Comparison of ENCODE assay signal across 1 cellular context in genomic region chr7:151017953-151018420, GRCh38.
TF ChIP-seq lines count a peak whose summit lies in the region.

No MANE protein-coding gene starts in this region.

TF ChIP-seq in K562, 482 proteins besides CTCF, POLR2A, EP300 and RAD21 (continued from another document and continues in another):
- no peak for TF ChIP-seq ZNF318 (IDR thresholded peaks at IDR 0.05; ENCODE audit: borderline replicate concordance in 1 of 2, low read depth in 1 of 2)
- TF ChIP-seq SNIP1 (IDR thresholded peaks at IDR 0.05; ENCODE audit: low read depth) = no peak
- peak in 1 of 2 experiments; percentile 19; a peak in 1 of 4 replicates for TF ChIP-seq MLX (CRISPR knock-in tag; conservative IDR thresholded peaks at IDR 0.05)
- TF ChIP-seq GTF3C2 (IDR thresholded peaks at IDR 0.05; ENCODE audit: borderline replicate concordance, extremely low read depth, insufficient read length) = no peak
- 0 out of 2 replicates have a peak, but pooled peaks have one; percentile 47 for TF ChIP-seq SOX6 (IDR thresholded peaks at IDR 0.05)
- peak in 1 of 3 experiments; percentile 38; a peak in 1 of 6 replicates for TF ChIP-seq ZBTB11 (CRISPR knock-in tag; IDR thresholded peaks at IDR 0.05)
- TF ChIP-seq CCNT2 (IDR thresholded peaks at IDR 0.05; ENCODE audit: borderline replicate concordance, extremely low read depth, insufficient read length, low read depth, low read length) = no peak
- no peak for TF ChIP-seq CREB3 (tag; conservative IDR thresholded peaks at IDR 0.05; ENCODE audit: low read depth)
- TF ChIP-seq RFX7 (CRISPR knock-in tag; IDR thresholded peaks at IDR 0.05) = no peak
- TF ChIP-seq E4F1 (CRISPR knock-in tag; IDR thresholded peaks at IDR 0.05; ENCODE audit: borderline replicate concordance) = no peak
- TF ChIP-seq KDM5B (IDR thresholded peaks at IDR 0.05; ENCODE audit: insufficient replicate concordance, low read depth, low read length) = peak; percentile 43
- TF ChIP-seq MYC (IDR thresholded peaks at IDR 0.05; ENCODE audit: low read depth, low read length) = peak; percentile 76
- no peak; the same call in 1 of the 2 replicates for TF ChIP-seq MYC (CRISPR knock-in tag; IDR thresholded peaks at IDR 0.05; ENCODE audit: borderline replicate concordance, low read depth)
- peak; percentile 81 for TF ChIP-seq ARID1B (IDR thresholded peaks at IDR 0.05)
- no peak for TF ChIP-seq BRF1 (IDR thresholded peaks at IDR 0.05; ENCODE audit: borderline replicate concordance, extremely low read depth, insufficient read length)
- peak; percentile 74; the same call in 1 of the 2 replicates for TF ChIP-seq CBFB (CRISPR knock-in tag; IDR thresholded peaks at IDR 0.05)
- no peak for TF ChIP-seq BRCA1 (IDR thresholded peaks at IDR 0.05)
- TF ChIP-seq BRCA1 (CRISPR knock-in tag; IDR thresholded peaks at IDR 0.05) = no peak
- TF ChIP-seq DDX20 (tag; IDR thresholded peaks at IDR 0.05; ENCODE audit: low read depth) = no peak
- TF ChIP-seq THAP12 (CRISPR knock-in tag; IDR thresholded peaks at IDR 0.05) = peak; percentile 86
- no peak for TF ChIP-seq RBM14 (IDR thresholded peaks at IDR 0.05; ENCODE audit: borderline replicate concordance, insufficient read depth, low read depth, low read length)
- TF ChIP-seq ZNF431 (CRISPR knock-in tag; IDR thresholded peaks at IDR 0.05) = peak; percentile 50; the same call in 1 of the 2 replicates
- no peak for TF ChIP-seq ZNF146 (CRISPR knock-in tag; IDR thresholded peaks at IDR 0.05; ENCODE audit: unreplicated experiment)
- peak; percentile 57; the same call in 1 of the 2 replicates for TF ChIP-seq ZBED1 (IDR thresholded peaks at IDR 0.05)
- TF ChIP-seq RNF2 (IDR thresholded peaks at IDR 0.05) = peak; percentile 69
- peak; percentile 80; the same call in 1 of the 2 replicates for TF ChIP-seq MYNN (IDR thresholded peaks at IDR 0.05)
- TF ChIP-seq MYNN (CRISPR knock-in tag; IDR thresholded peaks at IDR 0.05) = no peak
- peak; percentile 56; the same call in 1 of the 2 replicates for TF ChIP-seq DMBX1 (CRISPR knock-in tag; IDR thresholded peaks at IDR 0.05; ENCODE audit: borderline replicate concordance)
- TF ChIP-seq NCOA2 (IDR thresholded peaks at IDR 0.05; ENCODE audit: partially characterized antibody in 2 of 2) = no peak
